Comparison of ENCODE assay signal across 6 cellular contexts in the genomic region with DNA sequence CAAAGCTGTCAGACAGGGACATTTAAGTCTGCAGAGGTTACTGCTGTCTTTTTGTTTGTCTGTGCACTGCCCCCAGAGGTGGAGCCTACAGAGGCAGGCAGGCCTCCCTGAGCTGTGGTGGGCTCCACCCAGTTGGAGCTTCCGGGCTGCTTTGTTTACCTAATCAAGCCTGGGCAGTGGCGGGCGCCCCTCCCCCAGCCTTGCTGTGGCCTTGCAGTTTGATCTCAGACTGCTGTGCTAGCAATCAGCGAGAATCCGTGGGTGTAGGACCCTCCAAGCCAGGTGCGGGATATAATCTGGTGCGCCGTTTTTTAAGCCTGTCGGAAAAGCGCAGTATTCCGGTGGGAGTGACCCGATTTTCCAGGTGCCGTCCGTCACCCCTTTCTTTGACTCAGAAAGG.
DNase-seq lines count a peak whose midpoint lies in the region; ATAC-seq, FAIRE-seq and TF ChIP-seq lines count a peak whose summit lies in the region.
"Not testable (repeated sequence)": the region's sequence is repeated elsewhere in the genome, so short reads cannot be mapped to it uniquely, and the experiment has no call there.

No MANE protein-coding gene starts in this region.

- not testable (repeated sequence) for H4K20me1 ChIP-seq in GM23338 (replicated peaks; ENCODE audit: insufficient read depth); H1 (replicated peaks in 1 of 2; ENCODE audit: control insufficient read depth in 1 of 2, insufficient read depth in 2 of 2, low read length in 2 of 2); neural progenitor cell (ENCODE audit: low read depth)

- peaks cover 22% of the 10 kb centered on the region; the same call in 1 of the 2 replicates for H3K4me1 ChIP-seq in GM23338 (ENCODE audit: insufficient read depth)
- H3K4me1 ChIP-seq in H1 (replicated peaks in 1 of 4; ENCODE audit: control insufficient read depth in 3 of 4, insufficient read depth in 4 of 4, low read length in 3 of 4); cardiac muscle cell (ENCODE audit: low read depth); mesendoderm (ENCODE audit: control insufficient read depth, low read depth, low read length); neural progenitor cell: not testable (repeated sequence)

- H3K4me2 ChIP-seq in GM23338 (peak overlapping the region; percentile 67), H1 (ENCODE audit: insufficient read depth in 1 of 2, low read depth in 2 of 2, low read length in 2 of 2) (peak overlapping the region in 1 of 2 experiments; percentile 15; a peak in 1 of 4 replicates)
- H3K4me2 ChIP-seq in mesendoderm (ENCODE audit: low read length); neural progenitor cell: not testable (repeated sequence)

- not testable (repeated sequence) for H3K27me3 Mint-ChIP-seq in GM23338 (ENCODE audit: insufficient read depth, low read depth, poor library complexity); neural progenitor cell (ENCODE audit: insufficient read depth, low read depth)

- H2BK20ac ChIP-seq in H1 (ENCODE audit: low read length): not testable (repeated sequence)

- not testable (repeated sequence) for H3K27me3 ChIP-seq in GM23338 (ENCODE audit: insufficient read depth); H1 (replicated peaks in 1 of 4; ENCODE audit: control insufficient read depth in 3 of 4, extremely low read depth in 1 of 4, insufficient read depth in 3 of 4, low read length in 3 of 4); cardiac muscle cell; mesendoderm (ENCODE audit: insufficient read depth, low read length, poor library complexity); neural progenitor cell

- not testable (repeated sequence) for H4K8ac ChIP-seq in H1 (ENCODE audit: extremely low read depth, insufficient read depth, low read length); mesendoderm (ENCODE audit: low read depth, low read length)

- H3K36me3 ChIP-seq in GM23338 (ENCODE audit: insufficient read depth); H1 (ENCODE audit: control insufficient read depth in 2 of 4, insufficient read depth in 4 of 4, low read length in 3 of 4); cardiac muscle cell; mesendoderm (ENCODE audit: control insufficient read depth, insufficient read depth, low read length); neural progenitor cell: not testable (repeated sequence)

- 0 out of 4 replicates have a peak, but pooled peaks of 1 of the 2 experiments have one; percentile 19 for TF ChIP-seq CTCF in GM23338 (conservative IDR thresholded peaks at IDR 0.05; ENCODE audit: low read depth in 2 of 2)
- not testable (repeated sequence) for TF ChIP-seq CTCF in H1 (IDR thresholded peaks at IDR 0.05; ENCODE audit: control extremely low read depth in 1 of 3, insufficient read depth in 1 of 3, low read depth in 1 of 3, low read length in 3 of 3); cardiac muscle cell (IDR thresholded peaks at IDR 0.05; ENCODE audit: low read depth, low read length)
- peak; percentile 20 for TF ChIP-seq CTCF in neural progenitor cell (IDR thresholded peaks at IDR 0.05)

- H3F3A ChIP-seq in GM23338 (replicated peaks; ENCODE audit: low read depth); neural progenitor cell (ENCODE audit: low read depth): not testable (repeated sequence)

- H3K4me1 Mint-ChIP-seq in GM23338: peaks cover 17% of the 10 kb centered on the region; the same call in 2 of the 3 replicates
- H3K4me1 Mint-ChIP-seq in neural progenitor cell: not testable (repeated sequence)

- H3K79me1 ChIP-seq in H1 (ENCODE audit: low read depth, low read length); mesendoderm (ENCODE audit: low read length): not testable (repeated sequence)

- H3K27ac Mint-ChIP-seq in GM23338: peak overlapping the region; percentile 95
- not testable (repeated sequence) for H3K27ac Mint-ChIP-seq in neural progenitor cell

- not testable (repeated sequence) for H2BK15ac ChIP-seq in H1 (ENCODE audit: low read length); mesendoderm (replicated peaks; ENCODE audit: low read depth)

- POLR2A ChIA-PET in H1 (lab: Charles Lee; ENCODE audit: partially characterized antibody): interaction anchor here (1.3 to 1.4 kb wide), 2 partner anchors 43 to 117 kb away, joined by 4 read pairs; no protein-coding TSS in a partner anchor

- peaks cover 25% of the 10 kb centered on the region for H3K9me3 Mint-ChIP-seq in GM23338
- not testable (repeated sequence) for H3K9me3 Mint-ChIP-seq in neural progenitor cell

- CTCF ChIA-PET in H1 (lab: Charles Lee; ENCODE audit: partially characterized antibody): interaction anchor here (1.1 to 2.0 kb wide), 2 partner anchors 14 to 30 kb away, joined by 3 to 5 read pairs; no protein-coding TSS in a partner anchor

- TF ChIP-seq EP300 in H1 (IDR thresholded peaks at IDR 0.05; ENCODE audit: borderline replicate concordance in 1 of 2, low read depth in 2 of 2, low read length in 2 of 2): not testable (repeated sequence)

- not testable (repeated sequence) for H4K91ac ChIP-seq in H1 (replicated peaks; ENCODE audit: insufficient read length, low read length)

- 0 out of 2 replicates have a peak overlapping the region, but pooled peaks have one; percentile 21 for H3K4me3 ChIP-seq in GM23338
- H3K4me3 ChIP-seq in H1 (ENCODE audit: extremely low read depth in 1 of 4, insufficient read depth in 2 of 4, low read depth in 3 of 4, low read length in 4 of 4); cardiac muscle cell; mesendoderm (ENCODE audit: low read length); neural progenitor cell: not testable (repeated sequence)

- not testable (repeated sequence) for H3K56ac ChIP-seq in H1 (replicated peaks; ENCODE audit: insufficient read length, low read depth, low read length)
- H3K56ac ChIP-seq in mesendoderm (ENCODE audit: low read length): peak overlapping the region; percentile 15

- not testable (repeated sequence) for H2BK120ac ChIP-seq in H1 (replicated peaks; ENCODE audit: low read depth, low read length); mesendoderm (ENCODE audit: low read depth, low read length)

- not testable (repeated sequence) for H3K4ac ChIP-seq in H1 (replicated peaks; ENCODE audit: insufficient read length, low read depth, low read length); mesendoderm (ENCODE audit: low read depth, low read length)

- H3K9me3 ChIP-seq in H1 (ENCODE audit: insufficient read depth in 2 of 2, low read depth in 1 of 2, low read length in 1 of 2); cardiac muscle cell (ENCODE audit: low read depth); neural progenitor cell (ENCODE audit: low read depth): not testable (repeated sequence)

- H2BK12ac ChIP-seq in H1 (ENCODE audit: low read depth, low read length): not testable (repeated sequence)

- H3K79me2 ChIP-seq in GM23338 (replicated peaks; ENCODE audit: insufficient read depth); H1 (ENCODE audit: control insufficient read depth in 1 of 2, insufficient read depth in 2 of 2, low read length in 2 of 2); mesendoderm (ENCODE audit: control insufficient read depth, insufficient read depth, low read length); neural progenitor cell (ENCODE audit: low read depth): not testable (repeated sequence)

- peak overlapping the region; percentile 89 for H3K27ac ChIP-seq in GM23338 (ENCODE audit: low read depth)
- H3K27ac ChIP-seq in H1 (ENCODE audit: low read depth, low read length); mesendoderm (ENCODE audit: low read depth, low read length); neural progenitor cell: not testable (repeated sequence)
- peak overlapping the region; percentile 60 for H3K27ac ChIP-seq in cardiac muscle cell

- H3K23ac ChIP-seq in H1 (ENCODE audit: insufficient read length); mesendoderm (ENCODE audit: low read length): not testable (repeated sequence)

- not testable (repeated sequence) for H3K9me2 ChIP-seq in GM23338 (ENCODE audit: insufficient read depth)

- H2AK5ac ChIP-seq in H1 (ENCODE audit: low read depth, low read length); mesendoderm (ENCODE audit: low read length): not testable (repeated sequence)

- H4K5ac ChIP-seq in H1 (ENCODE audit: insufficient read length, low read depth, low read length); mesendoderm (ENCODE audit: low read length): not testable (repeated sequence)

- TF ChIP-seq RAD21 in H1 (IDR thresholded peaks at IDR 0.05 in 1 of 2, conservative IDR thresholded peaks at IDR 0.05 in 1 of 2; ENCODE audit: low read depth in 2 of 2, low read length in 2 of 2): not testable (repeated sequence)

- peak overlapping the region; percentile 19; the same call in 1 of the 3 replicates for H3K4me3 Mint-ChIP-seq in GM23338
- not testable (repeated sequence) for H3K4me3 Mint-ChIP-seq in neural progenitor cell

- H3K23me2 ChIP-seq in H1 (ENCODE audit: low read depth, low read length): not testable (repeated sequence)

- not testable (repeated sequence) for H3K14ac ChIP-seq in H1 (ENCODE audit: insufficient read length)

- H3K36me3 Mint-ChIP-seq in GM23338 (ENCODE audit: low read depth): peaks cover 26% of the 10 kb centered on the region
- H3K36me3 Mint-ChIP-seq in neural progenitor cell: not testable (repeated sequence)

- TF ChIP-seq POLR2A in H1 (IDR thresholded peaks at IDR 0.05; ENCODE audit: control extremely low read depth in 1 of 2, low read depth in 2 of 2, low read length in 2 of 2): not testable (repeated sequence)

- H2AFZ ChIP-seq in GM23338; H1 (ENCODE audit: low read length): not testable (repeated sequence)
- H2AFZ ChIP-seq in neural progenitor cell (replicated peaks): peak overlapping the region; percentile 26

- ATAC-seq in GM23338: not testable (repeated sequence)

- not testable (repeated sequence) for FAIRE-seq in H1 (lab: Jason Lieb, UNC)

- H2BK5ac ChIP-seq in H1 (ENCODE audit: low read depth, low read length): 0 out of 2 replicates have a peak overlapping the region, but pooled peaks have one; percentile 60
- H2BK5ac ChIP-seq in mesendoderm (ENCODE audit: low read length): not testable (repeated sequence)

- H3K18ac ChIP-seq in H1 (ENCODE audit: extremely low read depth, low read length); mesendoderm (ENCODE audit: low read length): not testable (repeated sequence)

- H3K9ac ChIP-seq in H1 (replicated peaks in 1 of 4; ENCODE audit: extremely low read depth in 1 of 4, low read depth in 3 of 4, low read length in 3 of 4); mesendoderm (ENCODE audit: low read length); neural progenitor cell: not testable (repeated sequence)

- DNase-seq in GM23338 (ENCODE audit: low spot score) (peak; percentile 35), NCI-H748 (lab: John Stamatoyannopoulos, UW; ENCODE audit: unreplicated experiment) (peak; percentile 52), H1 (ENCODE audit: low read depth in 1 of 2, low spot score in 2 of 2) (peak in 1 of 2 experiments; percentile 77), mesendoderm (peak; percentile 55), neural progenitor cell (ENCODE audit: low spot score) (peak; percentile 46)
- DNase-seq in cardiac muscle cell (ENCODE audit: low read depth in 1 of 2, low spot score in 1 of 2): not testable (repeated sequence)

- whole genome bisulfite sequencing in H1 (ENCODE audit: extremely low coverage in 1 of 2, insufficient coverage in 1 of 2, insufficient read length in 1 of 2, insufficient replicate concordance in 2 of 2, low coverage in 1 of 2, low lambda C conversion rate in 2 of 2, missing lambda C conversion rate in 1 of 2), 2 experiments: 86% methylated on average over 13 of the region's 14 CpGs; no CpG with 5 or more reads in 1 of the 2 experiments
- WGBS in mesendoderm (ENCODE audit: extremely low coverage, insufficient coverage, low lambda C conversion rate): no CpG with 5 or more reads among the region's 14 CpGs
